1 cellular context compared by ENCODE assay signal in genomic region chr9:128114326-128115186, GRCh38.
TF ChIP-seq lines count a peak whose summit lies in the region.

No MANE protein-coding gene starts in this region.

TF ChIP-seq in WTC11, 78 proteins besides CTCF, POLR2A, EP300 and RAD21:
- TF ChIP-seq, protein P1, sequence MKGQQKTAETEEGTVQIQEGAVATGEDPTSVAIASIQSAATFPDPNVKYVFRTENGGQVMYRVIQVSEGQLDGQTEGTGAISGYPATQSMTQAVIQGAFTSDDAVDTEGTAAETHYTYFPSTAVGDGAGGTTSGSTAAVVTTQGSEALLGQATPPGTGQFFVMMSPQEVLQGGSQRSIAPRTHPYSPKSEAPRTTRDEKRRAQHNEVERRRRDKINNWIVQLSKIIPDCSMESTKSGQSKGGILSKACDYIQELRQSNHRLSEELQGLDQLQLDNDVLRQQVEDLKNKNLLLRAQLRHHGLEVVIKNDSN (CRISPR knock-in tag; IDR thresholded peaks at IDR 0.05): no peak
- TF ChIP-seq, protein P2, sequence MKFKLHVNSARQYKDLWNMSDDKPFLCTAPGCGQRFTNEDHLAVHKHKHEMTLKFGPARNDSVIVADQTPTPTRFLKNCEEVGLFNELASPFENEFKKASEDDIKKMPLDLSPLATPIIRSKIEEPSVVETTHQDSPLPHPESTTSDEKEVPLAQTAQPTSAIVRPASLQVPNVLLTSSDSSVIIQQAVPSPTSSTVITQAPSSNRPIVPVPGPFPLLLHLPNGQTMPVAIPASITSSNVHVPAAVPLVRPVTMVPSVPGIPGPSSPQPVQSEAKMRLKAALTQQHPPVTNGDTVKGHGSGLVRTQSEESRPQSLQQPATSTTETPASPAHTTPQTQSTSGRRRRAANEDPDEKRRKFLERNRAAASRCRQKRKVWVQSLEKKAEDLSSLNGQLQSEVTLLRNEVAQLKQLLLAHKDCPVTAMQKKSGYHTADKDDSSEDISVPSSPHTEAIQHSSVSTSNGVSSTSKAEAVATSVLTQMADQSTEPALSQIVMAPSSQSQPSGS (CRISPR knock-in tag; IDR thresholded peaks at IDR 0.05; ENCODE audit: borderline replicate concordance, low read depth): no peak
